Comparison of ENCODE assay signal across 35 cellular contexts in the genomic region with DNA sequence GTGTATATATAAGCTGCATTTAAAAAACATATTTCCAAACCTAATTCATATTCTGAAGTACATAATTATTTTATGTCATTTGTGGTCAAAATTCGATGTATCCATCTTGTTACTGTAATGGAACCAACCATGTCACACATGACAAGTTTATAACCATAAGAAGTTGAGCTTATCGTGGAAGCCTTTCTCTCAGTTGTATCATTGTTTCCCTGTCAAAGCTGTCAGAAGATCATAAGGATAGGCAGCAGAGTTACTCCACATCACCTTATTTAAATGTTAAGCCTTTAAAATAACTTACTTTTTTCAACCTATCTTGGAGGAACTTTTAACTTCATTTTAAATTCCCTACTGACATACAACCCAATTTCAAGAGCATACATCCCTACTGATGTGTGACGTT.
"Had no signal": no experiment of that assay in that cellular context is flagged by ENCODE, and none has a peak within 500 bp of the region (broad histone marks: within the 10 kb centered on the region; RNA-seq: fewer than 3 reads in every experiment).

No MANE protein-coding gene starts in this region.

- H3K36me3 ChIP-seq: MG63 had no signal

- H3K4me2 ChIP-seq: KMS-11 had no signal

- H3K27me3 ChIP-seq: MG63 had no signal

- H3K4me3 ChIP-seq: MG63 had no signal

- H3K27ac ChIP-seq: KMS-11 had no signal

- H3K9me3 ChIP-seq: MG63 had no signal

- H3K9ac ChIP-seq: KMS-11 had no signal

- DNase-seq: Karpas-422, Kasumi-1, MG63, MM.1S, MV-4-11, NCI-H1048, NCI-H1092, NCI-H1092 treated with DMSO at 0.1 percent for 48 hours, NCI-H1105, NCI-H1105 treated with DMSO at 0.1 percent for 48 hours, NCI-H1417, NCI-H1417 treated with DMSO at 0.1 percent for 48 hours, NCI-H1436, NCI-H1436 treated with DMSO at 0.1 percent for 48 hours, NCI-H146, NCI-H1694, NCI-H1694 treated with DMSO at 0.1 percent for 48 hours, NCI-H187, NCI-H187 treated with DMSO at 0.1 percent for 48 hours, NCI-H1930, NCI-H2029, NCI-H2029 treated with DMSO at 0.1 percent for 48 hours, NCI-H2081, NCI-H2081 treated with DMSO at 0.1 percent for 48 hours, NCI-H2107, NCI-H2171, NCI-H2171 treated with DMSO at 0.1 percent for 48 hours, NCI-H2227 treated with DMSO at 0.1 percent for 48 hours, NCI-H226, NCI-H345, NCI-H446, NCI-H446 treated with DMSO at 0.1 percent for 48 hours, NCI-H510A, NCI-H510A treated with DMSO at 0.1 percent for 48 hours had no signal
